Comparison of ENCODE assay signal across 10 cellular contexts in genomic region chr18:23967321-23968089, GRCh38. TPM values are rescaled to one million over a fixed set of nuclear protein-coding genes. Genes with fewer than 3 reads are reported as not detected.
DNase-seq lines count a peak whose midpoint lies in the region; ATAC-seq and TF ChIP-seq lines count a peak whose summit lies in the region.
"Had no signal": no experiment of that assay in that cellular context is flagged by ENCODE, and none has a peak within 500 bp of the region (broad histone marks: within the 10 kb centered on the region; RNA-seq: fewer than 3 reads in every experiment).

No MANE protein-coding gene starts in this region.

- H3K4me1 ChIP-seq in adrenal gland (replicated peaks in 1 of 2) (no peaks in the 10 kb centered on the region), A673 (ENCODE audit: insufficient read depth, low read length, poor library complexity, severe bottlenecking) (peaks cover 5% of the 10 kb centered on the region), testis (no peaks in the 10 kb centered on the region)

- H3K36me3 Mint-ChIP-seq in activated naive CD8-positive, alpha-beta T cell treated with anti-CD3 and anti-CD28 coated beads, Interleukin-2, amount 10 ng/mL, durations not matched to agents 7 days and 5 days = peaks cover 12% of the 10 kb centered on the region
- no peaks in the 10 kb centered on the region for H3K36me3 Mint-ChIP-seq in mesothelial cell of epicardium

- intact Hi-C loops in adrenal gland (cut with DNase I) = no loop called here
- intact Hi-C loops in A673 (cut with micrococcal nuclease; ENCODE audit: unreplicated experiment) = no loop called here
- intact Hi-C loops in testis (cut with DNase I; ENCODE audit: low total_unique reads) = no loop called here

- TF ChIP-seq POLR2A in adrenal gland (IDR thresholded peaks at IDR 0.05) (no peak), testis (IDR thresholded peaks at IDR 0.05) (no peak)

- H3K4me3 Mint-ChIP-seq in activated naive CD8-positive, alpha-beta T cell treated with anti-CD3 and anti-CD28 coated beads, Interleukin-2, amount 10 ng/mL, durations not matched to agents 7 days and 5 days = peak overlapping the region; percentile 44
- no peak overlapping the region for H3K4me3 Mint-ChIP-seq in mesothelial cell of epicardium

- H3K4me3 ChIP-seq in adrenal gland = no peak overlapping the region
- H3K4me3 ChIP-seq in A673 (ENCODE audit: low read depth, low read length, poor library complexity, severe bottlenecking) = no peak overlapping the region
- H3K4me3 ChIP-seq in testis = no peak overlapping the region

- POLR2A ChIA-PET in activated naive CD8-positive, alpha-beta T cell treated with anti-CD3 and anti-CD28 coated beads, Interleukin-2, amount 10 ng/mL, durations not matched to agents 7 days and 5 days (lab: Charles Lee) = interaction anchor here (1.2 to 2.0 kb wide), 5 partner anchors 25 to 50 kb away, joined by 3 to 5 read pairs (median 4); partner anchors contain the start of gene TTC39C
- POLR2A ChIA-PET in A673 (lab: Charles Lee; ENCODE audit: low non-redundant PET) = no interaction called here

- H3K27me3 ChIP-seq in adrenal gland = no peaks in the 10 kb centered on the region
- no peaks in the 10 kb centered on the region for H3K27me3 ChIP-seq in A673 (replicated peaks; ENCODE audit: insufficient read depth, low read depth, low read length, poor library complexity)
- no peaks in the 10 kb centered on the region for H3K27me3 ChIP-seq in testis

- no TSS peak for BruUV-seq in A673 (replicated peaks; lab: Mats Ljungman, UMichigan)

- H3K27ac Mint-ChIP-seq in activated naive CD8-positive, alpha-beta T cell treated with anti-CD3 and anti-CD28 coated beads, Interleukin-2, amount 10 ng/mL, durations not matched to agents 7 days and 5 days = peak overlapping the region; percentile 80
- H3K27ac Mint-ChIP-seq in mesothelial cell of epicardium = no peak overlapping the region
- H3K27ac Mint-ChIP-seq: T-helper 1 cell treated with Interleukin-12 subunit alpha and Interleukin-12 subunit beta and Interleukin-4 antibody, amounts not matched to agents 30 μg/mL and 1 μg/mL, for 36 hours had no signal

- CTCF ChIA-PET in A673 (lab: Charles Lee) = no interaction called here

- TF ChIP-seq CTCF in adrenal gland (IDR thresholded peaks at IDR 0.05) = no peak
- no peak for TF ChIP-seq CTCF in mesothelial cell of epicardium (IDR thresholded peaks at IDR 0.05; ENCODE audit: unreplicated experiment)
- no peak for TF ChIP-seq CTCF in A673 (conservative IDR thresholded peaks at IDR 0.05; ENCODE audit: low read depth, low read length)
- no peak for TF ChIP-seq CTCF in testis (IDR thresholded peaks at IDR 0.05)

- no peaks in the 10 kb centered on the region for H3K36me3 ChIP-seq in adrenal gland (replicated peaks in 1 of 2)
- no peaks in the 10 kb centered on the region for H3K36me3 ChIP-seq in A673 (ENCODE audit: insufficient read depth, low read length, poor library complexity, severe bottlenecking)
- H3K36me3 ChIP-seq in testis (ENCODE audit: low read depth, missing control alignments) = no peaks in the 10 kb centered on the region

- ATAC-seq in GM21381 (IDR thresholded peaks at IDR 0.05; ENCODE audit: unreplicated experiment) = peak; percentile 64
- peak; percentile 48 for ATAC-seq in activated naive CD8-positive, alpha-beta T cell treated with anti-CD3 and anti-CD28 coated beads, Interleukin-2, amount 10 ng/mL, durations not matched to agents 7 days and 5 days (ENCODE audit: low read depth)
- ATAC-seq: right cardiac atrium had no signal

- H3K9me3 Mint-ChIP-seq in activated naive CD8-positive, alpha-beta T cell treated with anti-CD3 and anti-CD28 coated beads, Interleukin-2, amount 10 ng/mL, durations not matched to agents 7 days and 5 days = no peaks in the 10 kb centered on the region
- H3K9me3 Mint-ChIP-seq in mesothelial cell of epicardium = no peaks in the 10 kb centered on the region
- H3K9me3 Mint-ChIP-seq: T-helper 1 cell treated with Interleukin-12 subunit alpha and Interleukin-12 subunit beta and Interleukin-4 antibody, amounts not matched to agents 30 μg/mL and 1 μg/mL, for 36 hours had no signal

- no peak overlapping the region for H3K27ac ChIP-seq in adrenal gland
- no peak overlapping the region for H3K27ac ChIP-seq in A673 (ENCODE audit: low read depth, low read length, poor library complexity, severe bottlenecking)
- no peak overlapping the region for H3K27ac ChIP-seq in testis

- H3K9me3 ChIP-seq in adrenal gland (replicated peaks in 1 of 3) = no peaks in the 10 kb centered on the region
- H3K9me3 ChIP-seq in A673 (ENCODE audit: low read depth, low read length, poor library complexity, severe bottlenecking) = no peaks in the 10 kb centered on the region
- no peaks in the 10 kb centered on the region for H3K9me3 ChIP-seq in testis

- no peaks in the 10 kb centered on the region for H3K27me3 Mint-ChIP-seq in activated naive CD8-positive, alpha-beta T cell treated with anti-CD3 and anti-CD28 coated beads, Interleukin-2, amount 10 ng/mL, durations not matched to agents 7 days and 5 days
- H3K27me3 Mint-ChIP-seq in mesothelial cell of epicardium (ENCODE audit: low read depth) = peaks cover 4% of the 10 kb centered on the region

- peaks cover 59% of the 10 kb centered on the region for H3K4me1 Mint-ChIP-seq in activated naive CD8-positive, alpha-beta T cell treated with anti-CD3 and anti-CD28 coated beads, Interleukin-2, amount 10 ng/mL, durations not matched to agents 7 days and 5 days
- H3K4me1 Mint-ChIP-seq in mesothelial cell of epicardium = peaks cover 10% of the 10 kb centered on the region

- DNase-seq in GF-D8 (lab: John Stamatoyannopoulos, UW) (peak; percentile 23), Kasumi-1 (lab: John Stamatoyannopoulos, UW) (peak; percentile 35 to 54), adrenal gland (no peak), mesothelial cell of epicardium (ENCODE audit: low spot score in 2 of 2, unreplicated experiment in 2 of 2) (no peak), A673 (ENCODE audit: low spot score) (no peak), testis (no peak)
- peak; percentile 51 for DNase-seq in activated naive CD8-positive, alpha-beta T cell treated with anti-CD3 and anti-CD28 coated beads, Interleukin-2, amount 10 ng/mL, durations not matched to agents 7 days and 5 days

- WGBS in adrenal gland, 4 donors = 56 to 87% (median 83%) methylated on average over 2 to 9 of the region's 9 CpGs
- 84 to 88% methylated on average over 9 of the region's 9 CpGs for WGBS in testis, 2 donors

RNA-seq across cellular contexts. Expression of gene TTC39C, which starts 47.0 kb away (rescaled TPM):
- total RNA-seq in activated naive CD8-positive, alpha-beta T cell treated with anti-CD3 and anti-CD28 coated beads, Interleukin-2, amount 10 ng/mL, durations not matched to agents 7 days and 5 days = 10 to 100 TPM; 84.0 to 95.1 TPM
- total RNA-seq in adrenal gland (10 to 100 TPM; 37.9 to 77.6 (median 51.0) TPM), mesothelial cell of epicardium (22.9 to 26.6 TPM (median 24.7 TPM) in 3 replicates), A673 (2021) (20.7 and 24.0 TPM in 2 replicates), testis (10 to 100 TPM; 57.7 to 68.3 TPM)
- polyA plus RNA-seq in adrenal gland (10 to 100 TPM; 31.2 to 53.5 (median 35.9) TPM), testis (ENCODE audit: insufficient read depth, low read depth, low replicate concordance) (70.4 TPM)

Comparison
In these comparisons a context has a peak if more than half of its experiments do, and no peak if none do; other contexts are left out.
1. DNase-seq: peak in GF-D8 (single experiment), Kasumi-1 (2 of 2) and activated naive CD8-positive, alpha-beta T cell treated with anti-CD3 and anti-CD28 coated beads, Interleukin-2, amount 10 ng/mL, durations not matched to agents 7 days and 5 days (single experiment); none in adrenal gland (0 of 7), mesothelial cell of epicardium (0 of 2), A673 (single experiment) and testis (single experiment).